Comparison of ENCODE assay signal across 10 cellular contexts in genomic region chr10:75226656-75227055, GRCh38. TPM values are rescaled to one million over a fixed set of nuclear protein-coding genes. Genes with fewer than 3 reads are reported as not detected.
DNase-seq lines count a peak whose midpoint lies in the region; ATAC-seq and TF ChIP-seq lines count a peak whose summit lies in the region.
"Had no signal": no experiment of that assay in that cellular context is flagged by ENCODE, and none has a peak within 500 bp of the region (broad histone marks: within the 10 kb centered on the region; RNA-seq: fewer than 3 reads in every experiment).

No MANE protein-coding gene starts in this region.

- no peak for TF ChIP-seq CTCF in Calu3 (IDR thresholded peaks at IDR 0.05; ENCODE audit: unreplicated experiment)
- TF ChIP-seq CTCF in foreskin keratinocyte (conservative IDR thresholded peaks at IDR 0.05), result no peak
- no peak for TF ChIP-seq CTCF in sigmoid colon (IDR thresholded peaks at IDR 0.05)

- intact Hi-C loops in Calu3 (cut with micrococcal nuclease; ENCODE audit: unreplicated experiment) (no loop called here), sigmoid colon (cut with DNase I) (no loop called here)

- DNase-seq in Calu3 (no peak), T-helper 17 cell (no peak), foreskin keratinocyte (no peak), sigmoid colon (peak; percentile 48), NCI-H510A (lab: John Stamatoyannopoulos, UW) (no peak), germinal center (ENCODE audit: low spot score) (no peak)
- DNase-seq in effector CD8-positive, alpha-beta T cell (lab: John Stamatoyannopoulos, UW), result no peak
- DNase-seq in activated CD4-positive, CD25-positive, alpha-beta regulatory T cell (lab: John Stamatoyannopoulos, UW), result no peak
- DNase-seq: DMS153, MV-4-11 had no signal

- H3K36me3 Mint-ChIP-seq in Calu3 (ENCODE audit: insufficient read depth, unreplicated experiment) (peaks cover 87% of the 10 kb centered on the region), T-helper 17 cell (ENCODE audit: low read depth) (peaks cover 7% of the 10 kb centered on the region)

- BruUV-seq in Calu3 (replicated peaks; lab: Mats Ljungman, UMichigan), result no TSS peak

- CTCF ChIA-PET in Calu3 (lab: Charles Lee), result interaction anchor here (0.7 to 2.0 kb wide), 3 partner anchors 7 to 39 kb away, joined by 5 to 13 read pairs (median 8); no protein-coding TSS in a partner anchor

- H3K4me1 ChIP-seq in foreskin keratinocyte (peaks cover 34% of the 10 kb centered on the region), sigmoid colon (peaks cover 0 to 74% (median 70%) of the 10 kb centered on the region in 4 donors)

- no peaks in the 10 kb centered on the region for H3K9me3 ChIP-seq in T-helper 17 cell (ENCODE audit: control insufficient read depth, low read length, poor library complexity, severe bottlenecking)
- H3K9me3 ChIP-seq in sigmoid colon, result no peaks in the 10 kb centered on the region

- no peak for TF ChIP-seq EP300 in sigmoid colon (IDR thresholded peaks at IDR 0.05)

- H3K4me1 Mint-ChIP-seq in Calu3 (ENCODE audit: low read depth, unreplicated experiment) (peaks cover 85% of the 10 kb centered on the region), T-helper 17 cell (peaks cover 39% of the 10 kb centered on the region)

- H3K9me3 Mint-ChIP-seq in Calu3 (ENCODE audit: low read depth, unreplicated experiment), result no peaks in the 10 kb centered on the region

- H3K27me3 Mint-ChIP-seq in Calu3 (ENCODE audit: unreplicated experiment) (no peaks in the 10 kb centered on the region), T-helper 17 cell (no peaks in the 10 kb centered on the region)

- ATAC-seq in T-helper 17 cell (no peak), foreskin keratinocyte (no peak)

- H3K27ac ChIP-seq in foreskin keratinocyte, result peak overlapping the region; percentile 16
- peak overlapping the region; percentile 77 to 88 (median 82) for H3K27ac ChIP-seq in sigmoid colon

- H3K4me3 Mint-ChIP-seq in Calu3 (ENCODE audit: low read depth, unreplicated experiment) (no peak overlapping the region), T-helper 17 cell (no peak overlapping the region)

- 69 to 78% methylated on average over 5 of the region's 5 CpGs for WGBS in sigmoid colon, 2 donors

- H3K27me3 ChIP-seq in foreskin keratinocyte (no peaks in the 10 kb centered on the region), sigmoid colon (no peaks in the 10 kb centered on the region)

- peak overlapping the region; percentile 47 for H3K27ac Mint-ChIP-seq in Calu3 (ENCODE audit: unreplicated experiment)
- peak overlapping the region; percentile 90 for H3K27ac Mint-ChIP-seq in T-helper 17 cell

- H3K36me3 ChIP-seq in sigmoid colon, result peaks cover 7 to 63% (median 28%) of the 10 kb centered on the region in 4 donors

- no peak overlapping the region for H3K4me3 ChIP-seq in sigmoid colon

- no peak for TF ChIP-seq POLR2A in sigmoid colon (IDR thresholded peaks at IDR 0.05)

RNA-seq across cellular contexts. Expression of gene COMTD1, which starts 9.1 kb away (rescaled TPM):
- total RNA-seq in Calu3 (2022), result 52.4 and 67.6 TPM in 2 replicates
- 10 to 100 TPM; 18.1 to 23.8 TPM for total RNA-seq in T-helper 17 cell
- 21.3 and 28.2 TPM in 2 replicates for total RNA-seq in foreskin keratinocyte
- polyA plus RNA-seq in foreskin keratinocyte, result 30.3 and 34.1 TPM in 2 replicates
- 10 to 100 TPM in 2 of 4 donors, 1 to 10 TPM in 2; 7.8 to 11.4 (median 10.3) TPM for total RNA-seq in sigmoid colon
- 100 to 1,000 TPM in 2 of 3 donors, 10 to 100 TPM in 1; 56.5 to 147 (median 105) TPM for polyA plus RNA-seq in sigmoid colon

RNA-seq across cellular contexts. Expression of gene VDAC2, which starts 16.1 kb away (rescaled TPM):
- total RNA-seq in Calu3 (2022) (243 and 254 TPM in 2 replicates), T-helper 17 cell (100 to 1,000 TPM; 109 to 117 TPM), foreskin keratinocyte (231 and 234 TPM in 2 replicates), sigmoid colon (100 to 1,000 TPM; 205 to 253 (median 232) TPM)
- polyA plus RNA-seq in foreskin keratinocyte (227 and 253 TPM in 2 replicates), sigmoid colon (100 to 1,000 TPM; 232 to 437 (median 282) TPM)
